1 cellular context compared by ENCODE assay signal in genomic region chr11:32870676-32871075, GRCh38.
TF ChIP-seq lines count a peak whose summit lies in the region.

No MANE protein-coding gene starts in this region.

TF ChIP-seq in H1, 55 proteins besides CTCF, POLR2A, EP300 and RAD21:
- TF ChIP-seq CEBPB (IDR thresholded peaks at IDR 0.05; ENCODE audit: low read depth, low read length) (0 out of 2 replicates have a peak, but pooled peaks have one; percentile 49), ZNF274 (IDR thresholded peaks at IDR 0.05; ENCODE audit: borderline replicate concordance, extremely low read depth, low read length) (no peak), YY1 (IDR thresholded peaks at IDR 0.05; ENCODE audit: low read depth, low read length) (0 out of 2 replicates have a peak, but pooled peaks have one; percentile 36)
